8 cellular contexts compared by ENCODE assay signal in genomic region chr2:152176113-152176714, GRCh38. TPM values are rescaled to one million over a fixed set of nuclear protein-coding genes. Genes with fewer than 3 reads are reported as not detected.
DNase-seq lines count a peak whose midpoint lies in the region; ATAC-seq and TF ChIP-seq lines count a peak whose summit lies in the region.

No MANE protein-coding gene starts in this region.

- no peak for TF ChIP-seq RAD21 in IMR-90 (IDR thresholded peaks at IDR 0.05; ENCODE audit: low read length)

- H3K9me3 ChIP-seq in ES-I3 (ENCODE audit: control insufficient read depth, insufficient read depth, low read length) (no peaks in the 10 kb centered on the region), IMR-90 (ENCODE audit: control insufficient read depth, insufficient read depth, low read length) (no peaks in the 10 kb centered on the region), body of pancreas (no peaks in the 10 kb centered on the region), thyroid gland (no peaks in the 10 kb centered on the region)

- peak overlapping the region; percentile 86; the same call in 1 of the 2 replicates for H4K91ac ChIP-seq in IMR-90 (ENCODE audit: insufficient read depth, low read depth, low read length)

- H3K4me2 ChIP-seq in IMR-90 (ENCODE audit: low read depth, low read length), result peak overlapping the region; percentile 83

- H4K20me1 ChIP-seq in IMR-90 (ENCODE audit: insufficient read depth, low read length), result peaks cover 10% of the 10 kb centered on the region; the same call in 1 of the 2 replicates

- H3K4ac ChIP-seq in IMR-90 (ENCODE audit: low read depth, low read length), result peak overlapping the region; percentile 82

- TF ChIP-seq CTCF in IMR-90 (conservative IDR thresholded peaks at IDR 0.05; ENCODE audit: low read depth, low read length), result no peak
- TF ChIP-seq CTCF in body of pancreas (IDR thresholded peaks at IDR 0.05), result no peak
- peak in 2 of 6 experiments; percentile 1 to 15 for TF ChIP-seq CTCF in thyroid gland (IDR thresholded peaks at IDR 0.05)
- TF ChIP-seq CTCF in GM10266 (IDR thresholded peaks at IDR 0.05; ENCODE audit: control insufficient read depth, insufficient read depth, low read depth, missing control alignments), result no peak

- peak overlapping the region; percentile 59 for H2BK5ac ChIP-seq in IMR-90 (ENCODE audit: low read depth, low read length, poor library complexity, severe bottlenecking)

- H3K9ac ChIP-seq in ES-I3 (ENCODE audit: low read depth, low read length) (peak overlapping the region; percentile 68), IMR-90 (ENCODE audit: low read depth, low read length) (peak overlapping the region; percentile 75)

- peaks cover 3% of the 10 kb centered on the region for H3K9me1 ChIP-seq in IMR-90 (ENCODE audit: insufficient read depth, low read length)

- peak overlapping the region; percentile 10; the same call in 1 of the 2 replicates for H2BK20ac ChIP-seq in IMR-90 (ENCODE audit: low read depth, low read length)

- WGBS in IMR-90 (ENCODE audit: extremely low coverage in 2 of 2, insufficient read length in 1 of 2), 2 experiments, result 0% methylated on average over 7 of the region's 29 CpGs; no CpG with 5 or more reads in 1 of the 2 experiments
- 2 to 8% methylated on average over 11 to 29 of the region's 29 CpGs for WGBS in body of pancreas, 2 donors
- 8 to 13% methylated on average over 20 to 25 of the region's 29 CpGs for WGBS in thyroid gland, 2 donors

- H3K27ac ChIP-seq in IMR-90 (ENCODE audit: insufficient read depth, low read length) (peak overlapping the region; percentile 66), body of pancreas (peak overlapping the region; percentile 95 to 99 (median 96)), thyroid gland (peak overlapping the region; percentile 96 to 97 (median 97))

- H2BK15ac ChIP-seq in IMR-90 (ENCODE audit: low read depth, low read length), result peak overlapping the region; percentile 41; the same call in 1 of the 3 replicates

- BruUV-seq in IMR-90 (replicated peaks; lab: Mats Ljungman, UMichigan), result no TSS peak

- peak overlapping the region; percentile 99 for H2AFZ ChIP-seq in IMR-90 (replicated peaks; ENCODE audit: low read length, poor library complexity)

- peak overlapping the region; percentile 88 to 98 for H4K8ac ChIP-seq in IMR-90 (ENCODE audit: low read depth in 2 of 2, low read length in 2 of 2)

- intact Hi-C loops in IMR-90 (cut with micrococcal nuclease), result loop anchor here (1.0 to 2.0 kb wide), 3 partner anchors 451 to 539 kb away; no protein-coding TSS in a partner anchor
- intact Hi-C loops in body of pancreas (cut with DNase I), result no loop called here
- intact Hi-C loops in thyroid gland (cut with DNase I), result loop anchor here (10.0 kb wide), 2 partner anchors 141 to 539 kb away; partner anchors contain the start of genes ARL6IP6 and PRPF40A

- peak overlapping the region; percentile 80; the same call in 1 of the 2 replicates for H3K23ac ChIP-seq in IMR-90 (ENCODE audit: low read depth, low read length)

- peak overlapping the region; percentile 92 for H2AK9ac ChIP-seq in IMR-90 (replicated peaks; ENCODE audit: low read depth, low read length, poor library complexity)

- CTCF ChIA-PET in IMR-90 (lab: Yijun Ruan, JAX), result interaction anchor here (0.9 to 2.1 kb wide), 8 partner anchors 9 to 517 kb away, joined by 3 to 14 read pairs (median 4); no protein-coding TSS in a partner anchor

- no peak overlapping the region for H2AK5ac ChIP-seq in IMR-90 (ENCODE audit: low read depth, low read length)

- POLR2A ChIA-PET in IMR-90 (lab: Charles Lee; ENCODE audit: unreplicated experiment), result interaction anchor here (0.6 to 0.9 kb wide), 2 partner anchors 70 to 459 kb away, joined by 3 to 4 read pairs; no protein-coding TSS in a partner anchor

- H3K18ac ChIP-seq in IMR-90 (ENCODE audit: low read depth, low read length), result peak overlapping the region; percentile 72; the same call in 1 of the 2 replicates

- H3K79me1 ChIP-seq in IMR-90 (ENCODE audit: low read depth in 1 of 2, low read length in 2 of 2), result peaks cover 0 to 27% of the 10 kb centered on the region in 2 experiments; a peak in 2 of 4 replicates

- TF ChIP-seq POLR2A in IMR-90 (IDR thresholded peaks at IDR 0.05; ENCODE audit: low read depth, low read length) (no peak), body of pancreas (IDR thresholded peaks at IDR 0.05) (no peak), thyroid gland (IDR thresholded peaks at IDR 0.05) (no peak)

- H3K4me1 ChIP-seq in ES-I3 (ENCODE audit: insufficient read depth, low read length) (no peaks in the 10 kb centered on the region; the same call in 1 of the 2 replicates), IMR-90 (ENCODE audit: control insufficient read depth, insufficient read depth, low read length) (peaks cover 2% of the 10 kb centered on the region), body of pancreas (peaks cover 34% of the 10 kb centered on the region), thyroid gland (peaks cover 18 to 23% of the 10 kb centered on the region in 2 donors)

- in situ Hi-C loops in IMR-90 (cut with MboI; ENCODE audit: low sequenced_read_pairs), result no loop called here

- H3K27me3 ChIP-seq in IMR-90 (ENCODE audit: control insufficient read depth, insufficient read depth, low read length) (no peaks in the 10 kb centered on the region; the same call in 1 of the 2 replicates), body of pancreas (no peaks in the 10 kb centered on the region), thyroid gland (no peaks in the 10 kb centered on the region)

- H4K5ac ChIP-seq in IMR-90 (ENCODE audit: low read depth, low read length), result peak overlapping the region; percentile 82

- peak overlapping the region; percentile 90 for H3K56ac ChIP-seq in IMR-90 (ENCODE audit: extremely low read depth, insufficient read depth, low read length)

- H3K4me3 ChIP-seq in IMR-90 (ENCODE audit: insufficient read depth, low read depth, low read length) (peak overlapping the region; percentile 66), body of pancreas (peak overlapping the region; percentile 24), thyroid gland (replicated peaks in 1 of 3) (peak overlapping the region in 2 of 3 donors; percentile 50 to 65)

- dilution Hi-C loops in IMR-90 (cut with HindIII; ENCODE audit: low sequenced_read_pairs, unreplicated experiment), result loop anchor here (25.0 kb wide), 1 partner anchor 461 kb away; no protein-coding TSS in a partner anchor

- peak overlapping the region; percentile 73 for H3K14ac ChIP-seq in IMR-90 (replicated peaks; ENCODE audit: low read depth, low read length)

- H3K36me3 ChIP-seq in ES-I3 (ENCODE audit: insufficient read depth, low read length) (no peaks in the 10 kb centered on the region), IMR-90 (ENCODE audit: control insufficient read depth, insufficient read depth, low read length) (no peaks in the 10 kb centered on the region), body of pancreas (replicated peaks in 1 of 2; ENCODE audit: insufficient read depth in 1 of 2, low read depth in 2 of 2) (no peaks in the 10 kb centered on the region), thyroid gland (no peaks in the 10 kb centered on the region)

- DNase-seq in IMR-90 (peak; percentile 38), body of pancreas (no peak), left lobe of liver (ENCODE audit: low spot score) (no peak), thyroid gland (no peak), occipital lobe (lab: John Stamatoyannopoulos, UW) (no peak), GM10266 (ENCODE audit: extremely low spot score) (no peak)

- H2BK120ac ChIP-seq in IMR-90 (ENCODE audit: low read depth, low read length), result peak overlapping the region; percentile 61

- ATAC-seq in GM21526 (IDR thresholded peaks at IDR 0.05; ENCODE audit: low FRiP score, unreplicated experiment) (peak; percentile 31), IMR-90 (ENCODE audit: low read depth) (peak; percentile 2), body of pancreas (peak; percentile 1), left lobe of liver (peak; percentile 8)

TF ChIP-seq in IMR-90, 13 proteins besides CTCF, POLR2A, EP300 and RAD21 (continues in another document):
- TF ChIP-seq BHLHE40 (IDR thresholded peaks at IDR 0.05; ENCODE audit: low read depth, low read length), result no peak
- no peak for TF ChIP-seq SMC3 (IDR thresholded peaks at IDR 0.05; ENCODE audit: low read depth, low read length)
- TF ChIP-seq MAFK (IDR thresholded peaks at IDR 0.05; ENCODE audit: low read depth, low read length), result no peak
- no peak for TF ChIP-seq NFE2L2 (IDR thresholded peaks at IDR 0.05; ENCODE audit: low read depth, low read length)
- TF ChIP-seq RFX5 (IDR thresholded peaks at IDR 0.05; ENCODE audit: low read depth, low read length), result no peak
- TF ChIP-seq CEBPB (IDR thresholded peaks at IDR 0.05; ENCODE audit: low read depth, low read length), result no peak
- TF ChIP-seq MAZ (IDR thresholded peaks at IDR 0.05; ENCODE audit: borderline replicate concordance, low read depth, low read length), result no peak
- TF ChIP-seq CHD1 (IDR thresholded peaks at IDR 0.05; ENCODE audit: low read depth, low read length), result no peak
- TF ChIP-seq MXI1 (IDR thresholded peaks at IDR 0.05; ENCODE audit: borderline replicate concordance, low read depth, low read length), result no peak
- no peak for TF ChIP-seq ELK1 (IDR thresholded peaks at IDR 0.05; ENCODE audit: borderline replicate concordance, low read depth, low read length)
- no peak for TF ChIP-seq USF2 (IDR thresholded peaks at IDR 0.05; ENCODE audit: low read depth, low read length)
- no peak for TF ChIP-seq RCOR1 (IDR thresholded peaks at IDR 0.05; ENCODE audit: insufficient replicate concordance, low read length)

RNA-seq across cellular contexts. Expression of gene STAM2, which starts 0.7 kb away (rescaled TPM):
- total RNA-seq in IMR-90 (2012; rRNA removed) (29.2 and 55.0 TPM in 2 replicates), body of pancreas (10 to 100 TPM; 25.7 to 34.0 TPM), left lobe of liver (12.4 TPM), thyroid gland (10 to 100 TPM; 62.1 to 70.6 (median 63.4) TPM), occipital lobe (82.7 TPM)
- polyA plus RNA-seq in IMR-90 (2012; rRNA removed), result 10.1 and 12.5 TPM in 2 replicates
- polyA plus RNA-seq in IMR-90 (2012; cell fraction: cytosol; rRNA removed), result 1.9 and 2.4 TPM in 2 replicates
- polyA plus RNA-seq in IMR-90 (2012; cell fraction: nucleus; rRNA removed; ENCODE audit: low replicate concordance), result 4.8 and 35.4 TPM in 2 replicates
